8 cellular contexts compared by ENCODE assay signal in the genomic region with DNA sequence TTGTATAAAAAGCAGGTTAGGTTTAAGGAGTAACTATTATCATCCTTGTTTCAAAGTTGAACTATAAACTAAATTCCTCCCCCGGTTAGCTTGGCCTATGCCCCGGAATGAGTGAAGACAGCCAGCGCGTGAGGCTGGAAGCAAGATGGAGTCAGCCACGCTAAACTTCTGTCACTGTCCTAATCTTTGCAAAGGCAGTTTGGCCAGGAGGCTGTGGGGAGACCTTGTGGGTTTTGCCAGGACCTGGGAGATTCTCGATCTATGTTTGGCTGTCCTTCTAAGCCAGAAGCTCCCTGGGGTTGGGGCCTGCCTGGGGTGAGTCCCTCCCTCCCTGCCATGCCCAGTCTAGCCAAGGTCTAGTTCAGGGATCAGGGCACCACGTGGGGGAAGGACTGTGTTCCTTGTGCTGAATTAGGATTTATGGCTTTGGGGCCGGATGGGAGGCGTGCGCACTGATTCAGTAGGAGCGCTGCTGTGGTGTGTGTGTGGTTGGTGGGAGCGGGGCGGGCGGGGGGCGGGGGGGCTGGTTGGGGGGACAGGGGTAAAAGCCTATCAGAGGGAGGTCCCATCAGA. TPM values are rescaled to one million over a fixed set of nuclear protein-coding genes. Genes with fewer than 3 reads are reported as not detected.
DNase-seq lines count a peak whose midpoint lies in the region; ATAC-seq, FAIRE-seq and TF ChIP-seq lines count a peak whose summit lies in the region.

No MANE protein-coding gene starts in this region.

- no peak overlapping the region for H3K4me2 ChIP-seq in endothelial cell of umbilical vein (ENCODE audit: insufficient read depth, low read length)

- H3K4me3 Mint-ChIP-seq in nephron progenitor cell = peak overlapping the region; percentile 76

- no peaks in the 10 kb centered on the region for H3K27me3 ChIP-seq in endothelial cell of umbilical vein (ENCODE audit: control insufficient read depth in 2 of 2, insufficient read depth in 2 of 2, low read length in 2 of 2)

- H3K36me3 ChIP-seq in endothelial cell of umbilical vein (ENCODE audit: control insufficient read depth in 2 of 2, extremely low read depth in 1 of 2, insufficient read depth in 2 of 2, low read length in 2 of 2) = no peaks in the 10 kb centered on the region

- peaks cover 8% of the 10 kb centered on the region for H3K27me3 Mint-ChIP-seq in nephron progenitor cell (ENCODE audit: low read depth, poor library complexity)

- FAIRE-seq in endothelial cell of umbilical vein (lab: Jason Lieb, UNC) = no peak

- peaks cover 9% of the 10 kb centered on the region for H3K4me1 ChIP-seq in endothelial cell of umbilical vein (ENCODE audit: control insufficient read depth, extremely low read depth, insufficient read depth, low read length)

- peaks cover 7% of the 10 kb centered on the region for H3K36me3 Mint-ChIP-seq in nephron progenitor cell (ENCODE audit: low read depth)

- no peak overlapping the region for H3K27ac Mint-ChIP-seq in nephron progenitor cell

- no peaks in the 10 kb centered on the region for H3K9me3 Mint-ChIP-seq in nephron progenitor cell

- ATAC-seq in HG03571 (IDR thresholded peaks at IDR 0.05; ENCODE audit: unreplicated experiment) = no peak
- ATAC-seq in HG02884 (IDR thresholded peaks at IDR 0.05; ENCODE audit: unreplicated experiment) = no peak
- ATAC-seq in GM19395 (IDR thresholded peaks at IDR 0.05; ENCODE audit: unreplicated experiment) = no peak

- POLR2A ChIA-PET in endothelial cell of umbilical vein (lab: Charles Lee) = no interaction called here

- no peaks in the 10 kb centered on the region for H3K9me3 ChIP-seq in endothelial cell of umbilical vein (replicated peaks; ENCODE audit: control insufficient read depth, insufficient read depth, low read length)

- H4K20me1 ChIP-seq in endothelial cell of umbilical vein (replicated peaks; ENCODE audit: control insufficient read depth, extremely low read depth, insufficient read depth, low read length) = no peaks in the 10 kb centered on the region

- dilution Hi-C loops in endothelial cell of umbilical vein (cut with MboI; ENCODE audit: extremely low pct_ligation_motif_present, low sequenced_read_pairs) = no loop called here

- intact Hi-C loops in endothelial cell of umbilical vein (cut with micrococcal nuclease) = loop anchor here (10.0 kb wide), 1 partner anchor 202 kb away; the partner anchor contains the start of gene GTF2I

- H3K4me1 Mint-ChIP-seq in nephron progenitor cell = peaks cover 34% of the 10 kb centered on the region

- H3K9ac ChIP-seq in endothelial cell of umbilical vein (replicated peaks; ENCODE audit: extremely low read depth, insufficient read depth, low read length) = peak overlapping the region; percentile 66

- TF ChIP-seq CTCF in endothelial cell of umbilical vein (IDR thresholded peaks at IDR 0.05; ENCODE audit: extremely low read depth in 1 of 2, insufficient read depth in 1 of 2, low read depth in 1 of 2, low read length in 2 of 2) (no peak), nephron progenitor cell (IDR thresholded peaks at IDR 0.05) (no peak)

- TF ChIP-seq POLR2A in endothelial cell of umbilical vein (IDR thresholded peaks at IDR 0.05; ENCODE audit: low read depth, low read length) = no peak

- H3K9me1 ChIP-seq in endothelial cell of umbilical vein (replicated peaks; ENCODE audit: control insufficient read depth, extremely low read depth, insufficient read depth, low read length) = no peaks in the 10 kb centered on the region

- H3K4me3 ChIP-seq in endothelial cell of umbilical vein (replicated peaks in 1 of 3; ENCODE audit: insufficient read depth in 1 of 3, low read depth in 1 of 3, low read length in 3 of 3) = peak overlapping the region in 2 of 3 experiments; percentile 50 to 76

- peak overlapping the region; percentile 40 for H3K27ac ChIP-seq in endothelial cell of umbilical vein (ENCODE audit: insufficient read depth, low read depth, low read length)

- CTCF ChIA-PET in endothelial cell of umbilical vein (lab: Charles Lee) = no interaction called here

- H3K79me2 ChIP-seq in endothelial cell of umbilical vein (ENCODE audit: control insufficient read depth, insufficient read depth, low read length) = peaks cover 8% of the 10 kb centered on the region

- DNase-seq in HT1080 (ENCODE audit: low read depth) (peak; percentile 57), endothelial cell of umbilical vein (ENCODE audit: low read depth, low spot score) (peak; percentile 10), nephron progenitor cell (peak; percentile 51)
- peak; percentile 17 for DNase-seq in activated CD4-positive, alpha-beta T cell treated with anti-CD3 and anti-CD28 coated beads for 1 hour
- DNase-seq in NK-92 treated with Interleukin-12 subunit alpha and Interleukin-12 subunit beta, amount 100 ng/mL, for 24 hours (lab: John Stamatoyannopoulos, UW) = no peak

- H2AFZ ChIP-seq in endothelial cell of umbilical vein (ENCODE audit: low read depth, low read length) = peak overlapping the region; percentile 91

- BruUV-seq in endothelial cell of umbilical vein (replicated peaks; lab: Mats Ljungman, UMichigan) = TSS peak; percentile 16

TF ChIP-seq in endothelial cell of umbilical vein, 7 proteins besides CTCF, POLR2A, EP300 and RAD21:
- no peak for TF ChIP-seq EZH2 (IDR thresholded peaks at IDR 0.05; ENCODE audit: borderline replicate concordance, low read depth, low read length, severe bottlenecking)
- no peak for TF ChIP-seq MYC (IDR thresholded peaks at IDR 0.05; ENCODE audit: low read depth, low read length)
- TF ChIP-seq POLR2AphosphoS5 (IDR thresholded peaks at IDR 0.05; ENCODE audit: insufficient read depth, low read depth, low read length) = no peak
- TF ChIP-seq GATA2 (IDR thresholded peaks at IDR 0.05; ENCODE audit: insufficient read depth, insufficient read length, low read depth, low read length) = no peak
- TF ChIP-seq JUN (IDR thresholded peaks at IDR 0.05; ENCODE audit: borderline replicate concordance, insufficient read depth, insufficient read length, low read depth) = no peak
- no peak for TF ChIP-seq MAX (IDR thresholded peaks at IDR 0.05; ENCODE audit: insufficient read depth, insufficient read length)
- TF ChIP-seq FOS (IDR thresholded peaks at IDR 0.05; ENCODE audit: borderline replicate concordance, insufficient read depth, low read length) = no peak

RNA-seq across cellular contexts. Expression of gene GTF2IRD1, which starts 0.9 kb away (rescaled TPM):
- 10.5 and 14.0 TPM in 2 replicates for total RNA-seq in HT1080 (2014; rRNA removed; shearing (Covaris generic))
- 18.5 and 20.8 TPM in 2 replicates for polyA plus RNA-seq in HT1080 (2015; cell fraction: cytosol; rRNA removed)
- polyA plus RNA-seq in HT1080 (2015; cell fraction: nucleus; rRNA removed) = 24.7 and 28.4 TPM in 2 replicates
- total RNA-seq in endothelial cell of umbilical vein = 24.2 and 24.7 TPM in 2 replicates
- 14.0 and 14.2 TPM in 2 replicates for polyA plus RNA-seq in endothelial cell of umbilical vein
- polyA plus RNA-seq in endothelial cell of umbilical vein (2011; cell fraction: cytosol; rRNA removed) = 16.7 and 18.1 TPM in 2 replicates
- 24.0 and 31.5 TPM in 2 replicates for polyA plus RNA-seq in endothelial cell of umbilical vein (2011; cell fraction: nucleus; rRNA removed)
- polyA plus RNA-seq in endothelial cell of umbilical vein (2012) = 18.6 and 26.7 TPM in 2 replicates
- polyA minus RNA-seq in endothelial cell of umbilical vein = 15.7 and 18.3 TPM in 2 replicates
- 38.5 TPM for polyA minus RNA-seq in endothelial cell of umbilical vein (2011; cell fraction: cytosol; rRNA and poly(A)+ RNA removed)
- 12.3 and 16.7 TPM in 2 replicates for polyA minus RNA-seq in endothelial cell of umbilical vein (2011; cell fraction: nucleus; rRNA and poly(A)+ RNA removed)
